In genomic region chr2:130828461-130828860, GRCh38 we compare ENCODE assay signal across 28 cellular contexts. TPM values are rescaled to one million over a fixed set of nuclear protein-coding genes. Genes with fewer than 3 reads are reported as not detected.
DNase-seq lines count a peak whose midpoint lies in the region; ATAC-seq, FAIRE-seq and TF ChIP-seq lines count a peak whose summit lies in the region.
"Had no signal": no experiment of that assay in that cellular context is flagged by ENCODE, and none has a peak within 500 bp of the region (broad histone marks: within the 10 kb centered on the region; RNA-seq: fewer than 3 reads in every experiment).

No MANE protein-coding gene starts in this region.

- H3K27ac ChIP-seq in HUES6 (ENCODE audit: low read depth, low read length) (no peak overlapping the region), osteoblast (ENCODE audit: low read depth, low read length) (no peak overlapping the region), esophagus muscularis mucosa (replicated peaks in 1 of 4) (no peak overlapping the region)
- H3K27ac ChIP-seq: heart right ventricle, left lung, suprapubic skin, vagina had no signal

- TF ChIP-seq EP300 in esophagus muscularis mucosa (IDR thresholded peaks at IDR 0.05): no peak

- peaks cover 36% of the 10 kb centered on the region for H3K4me1 ChIP-seq in HUES6 (ENCODE audit: control insufficient read depth, insufficient read depth, low read length)
- H3K4me1 ChIP-seq in osteoblast (ENCODE audit: insufficient read depth, low read length): peaks cover 9% of the 10 kb centered on the region
- H3K4me1 ChIP-seq in esophagus muscularis mucosa: peaks cover 0 to 3% (median 0%) of the 10 kb centered on the region in 4 donors
- H3K4me1 ChIP-seq: left lung had no signal

- peak; percentile 23 for FAIRE-seq in bronchial epithelial cell (lab: Jason Lieb, UNC)
- FAIRE-seq: GM18507 had no signal

- H3K4me2 ChIP-seq in osteoblast (ENCODE audit: insufficient read depth, low read length): no peak overlapping the region

- no peak for TF ChIP-seq CTCF in bronchial epithelial cell (IDR thresholded peaks at IDR 0.05; ENCODE audit: insufficient read depth, low read length, severe bottlenecking)
- TF ChIP-seq CTCF in osteoblast (IDR thresholded peaks at IDR 0.05; ENCODE audit: extremely low read depth, low read depth, low read length): no peak
- no peak for TF ChIP-seq CTCF in esophagus muscularis mucosa (IDR thresholded peaks at IDR 0.05)

- H4K20me1 ChIP-seq in osteoblast (ENCODE audit: insufficient read depth, low read length): no peaks in the 10 kb centered on the region

- H3K4me3 ChIP-seq in HUES6 (ENCODE audit: low read depth, low read length): no peak overlapping the region
- no peak overlapping the region for H3K4me3 ChIP-seq in bronchial epithelial cell (ENCODE audit: low read depth, low read length)
- no peak overlapping the region for H3K4me3 ChIP-seq in osteoblast (ENCODE audit: insufficient read depth, low read length)
- H3K4me3 ChIP-seq in esophagus muscularis mucosa: no peak overlapping the region
- H3K4me3 ChIP-seq: heart right ventricle, left lung, suprapubic skin, vagina had no signal

- intact Hi-C loops in esophagus muscularis mucosa (cut with DNase I): no loop called here

- no peak overlapping the region for H2AFZ ChIP-seq in osteoblast (ENCODE audit: low read length)

- in situ Hi-C loops in Caki2 (cut with HindIII; ENCODE audit: low pct_unique_long_range_greater_than_20kb, low sequenced_read_pairs): no loop called here

- H3K79me2 ChIP-seq in osteoblast (ENCODE audit: insufficient read depth, low read length): no peaks in the 10 kb centered on the region

- H3K27me3 ChIP-seq in HUES6 (ENCODE audit: control insufficient read depth, insufficient read depth, low read length) (no peaks in the 10 kb centered on the region), bronchial epithelial cell (ENCODE audit: control insufficient read depth, insufficient read depth, low read length) (no peaks in the 10 kb centered on the region), osteoblast (ENCODE audit: insufficient read depth, low read length) (peaks cover 3% of the 10 kb centered on the region), esophagus muscularis mucosa (peaks cover 0 to 20% (median 0%) of the 10 kb centered on the region in 4 donors)
- H3K27me3 ChIP-seq: vagina had no signal

- ATAC-seq in GM19035 (IDR thresholded peaks at IDR 0.05; ENCODE audit: unreplicated experiment) (no peak), HG02642 (IDR thresholded peaks at IDR 0.05; ENCODE audit: poor library complexity, unreplicated experiment) (no peak)
- ATAC-seq: heart right ventricle; left lung; stimulated activated naive B cell treated with anti-CD40 and anti-IgM and Interleukin-4, amounts not matched to agents 10 μg/mL and 1 μg/mL and 100 μg/mL, for 72 hours had no signal

- no peaks in the 10 kb centered on the region for H3K36me3 ChIP-seq in HUES6 (ENCODE audit: control insufficient read depth, insufficient read depth, low read length)
- H3K36me3 ChIP-seq in bronchial epithelial cell (ENCODE audit: control insufficient read depth, insufficient read depth, low read length): no peaks in the 10 kb centered on the region
- no peaks in the 10 kb centered on the region for H3K36me3 ChIP-seq in osteoblast (ENCODE audit: insufficient read depth, low read length)
- H3K36me3 ChIP-seq in esophagus muscularis mucosa: no peaks in the 10 kb centered on the region
- H3K36me3 ChIP-seq: heart right ventricle, left lung, suprapubic skin, vagina had no signal

- no peak for TF ChIP-seq POLR2A in esophagus muscularis mucosa (IDR thresholded peaks at IDR 0.05; ENCODE audit: low read depth)

- peak; percentile 63 for DNase-seq in Caki2 (ENCODE audit: low read depth)
- DNase-seq in bronchial epithelial cell (ENCODE audit: low read depth): peak; percentile 58
- DNase-seq in osteoblast (ENCODE audit: insufficient read length, low spot score, missing footprints): peak; percentile 74
- no peak for DNase-seq in HUDEP-2 (lab: John Stamatoyannopoulos, UW; ENCODE audit: unreplicated experiment in 76 of 76)
- no peak for DNase-seq in esophagus muscularis mucosa (ENCODE audit: extremely low spot score)
- DNase-seq: activated CD4-positive, alpha-beta memory T cell treated with anti-CD3 and anti-CD28 coated beads for 36 hours; activated CD4-positive, CD25-positive, alpha-beta regulatory T cell; activated effector memory CD4-positive, alpha-beta T cell treated with Interleukin-2 at 50 U/mL for 16 hours; activated naive CD8-positive, alpha-beta T cell treated with anti-CD3 and anti-CD28 coated beads for 36 hours; CD4-positive, CD25-positive, alpha-beta regulatory T cell; cerebellar nuclear complex; erythroblast; foreskin fibroblast; heart right ventricle; left lung; naive B cell; NCI-H1105; NCI-H1930; NCI-H774; retina; stimulated activated CD4-positive, alpha-beta T cell treated with anti-CD3 and anti-CD28 coated beads, Interleukin-4, amount 100 ng/mL, for 1 hour; stimulated activated naive B cell treated with anti-CD40 and anti-IgM and Interleukin-4, amounts not matched to agents 10 μg/mL and 1 μg/mL and 100 μg/mL, for 72 hours had no signal

- H3K9me3 ChIP-seq in HUES6 (ENCODE audit: control insufficient read depth, insufficient read depth, low read depth, low read length) (no peaks in the 10 kb centered on the region), osteoblast (ENCODE audit: low read depth, low read length) (no peaks in the 10 kb centered on the region), esophagus muscularis mucosa (no peaks in the 10 kb centered on the region)
- H3K9me3 ChIP-seq: heart right ventricle, left lung, suprapubic skin, vagina had no signal

- WGBS in esophagus muscularis mucosa: 80% methylated on average over 2 of the region's 5 CpGs

- peak overlapping the region; percentile 29 for H3K9ac ChIP-seq in HUES6 (ENCODE audit: low read length)

RNA-seq across cellular contexts. Expression of gene ARHGEF4, which starts 8.3 kb away (rescaled TPM):
- 5.9 and 7.8 TPM in 2 replicates for total RNA-seq in Caki2 (2014; rRNA removed; shearing (Covaris generic); ENCODE audit: low replicate concordance)
- 74.8 and 107 TPM in 2 replicates for total RNA-seq in bronchial epithelial cell
- 3.6 and 7.7 TPM in 2 replicates for total RNA-seq in osteoblast
- 10 to 100 TPM; 23.7 to 51.5 (median 37.1) TPM for total RNA-seq in esophagus muscularis mucosa

Comparison
In these comparisons a context has a peak if more than half of its experiments do, and no peak if none do; other contexts are left out.
1. DNase-seq: peak in Caki2 (single experiment), bronchial epithelial cell (single experiment) and osteoblast (single experiment); none in HUDEP-2 (0 of 76) and esophagus muscularis mucosa (single experiment).